1 cellular context compared by ENCODE assay signal in genomic region chr1:53945183-53945432, GRCh38.
TF ChIP-seq lines count a peak whose summit lies in the region.

No MANE protein-coding gene starts in this region.

TF ChIP-seq in GM23338, 12 proteins besides CTCF, POLR2A, EP300 and RAD21 (continued from another document):
- TF ChIP-seq ZNF462 (CRISPR knock-in tag; IDR thresholded peaks at IDR 0.05): no peak
